9 cellular contexts compared by ENCODE assay signal in genomic region chr10:112804036-112804435, GRCh38.
A peak's percentile ranks its signal among the peaks of the same experiment; 100 is the strongest.
DNase-seq lines count a peak whose midpoint lies in the region; ATAC-seq, FAIRE-seq and TF ChIP-seq lines count a peak whose summit lies in the region.
"Had no signal": no experiment of that assay in that cellular context is flagged by ENCODE, and none has a peak within 500 bp of the region (broad histone marks: within the 10 kb centered on the region; RNA-seq: fewer than 3 reads in every experiment).

No MANE protein-coding gene starts in this region.

- H3K4me3 Mint-ChIP-seq in H9 (no peak overlapping the region), endodermal cell (no peak overlapping the region)
- H3K4me3 Mint-ChIP-seq in activated T-cell treated with anti-CD3 and anti-CD28 coated beads, Interleukin-2, amount 50 U/mL, for 4 hours: no peak overlapping the region
- no peak overlapping the region for H3K4me3 Mint-ChIP-seq in stimulated activated naive B cell treated with anti-CD40 and anti-IgM and Interleukin-4, amounts not matched to agents 10 μg/mL and 1 μg/mL and 100 μg/mL, for 72 hours
- H3K4me3 Mint-ChIP-seq: naive B cell had no signal

- no peak overlapping the region for H2BK5ac ChIP-seq in H9 (ENCODE audit: insufficient read length, low read length)

- H3K4me1 ChIP-seq in H9 (ENCODE audit: insufficient read depth, low read length) (peaks cover 8% of the 10 kb centered on the region; the same call in 1 of the 2 replicates), endodermal cell (ENCODE audit: control insufficient read depth, insufficient read depth, low read length) (no peaks in the 10 kb centered on the region), pancreas (peaks cover 0 to 18% (median 0%) of the 10 kb centered on the region in 3 donors)

- no peak for TF ChIP-seq CTCF in H9 (conservative IDR thresholded peaks at IDR 0.05)
- TF ChIP-seq CTCF in endodermal cell (conservative IDR thresholded peaks at IDR 0.05): no peak
- TF ChIP-seq CTCF in pancreas (IDR thresholded peaks at IDR 0.05): no peak

- no peaks in the 10 kb centered on the region for H3K79me2 ChIP-seq in H9 (ENCODE audit: insufficient read depth, low read length)

- ATAC-seq in pancreas: peak; percentile 80 to 91 (median 90)
- no peak for ATAC-seq in activated T-cell treated with anti-CD3 and anti-CD28 coated beads, Interleukin-2, amount 50 U/mL, for 4 hours
- no peak for ATAC-seq in stimulated activated naive B cell treated with anti-CD40 and anti-IgM and Interleukin-4, amounts not matched to agents 10 μg/mL and 1 μg/mL and 100 μg/mL, for 72 hours (replicated peaks)

- no peaks in the 10 kb centered on the region for H3K79me1 ChIP-seq in H9 (ENCODE audit: insufficient read depth, low read depth, low read length, poor library complexity, severe bottlenecking)

- no peak overlapping the region for H2AFZ ChIP-seq in H9 (ENCODE audit: low read length)

- no peak overlapping the region for H2AK5ac ChIP-seq in H9 (ENCODE audit: insufficient read length, low read length)

- no peak overlapping the region for H2BK20ac ChIP-seq in H9 (ENCODE audit: low read depth, low read length, poor library complexity, severe bottlenecking)

- H3K9me3 ChIP-seq in H9 (ENCODE audit: control insufficient read depth, low read depth, low read length): no peaks in the 10 kb centered on the region
- no peaks in the 10 kb centered on the region for H3K9me3 ChIP-seq in endodermal cell (ENCODE audit: control insufficient read depth, low read length)
- no peaks in the 10 kb centered on the region for H3K9me3 ChIP-seq in pancreas

- intact Hi-C loops in pancreas (cut with DNase I): no loop called here

- H2BK12ac ChIP-seq in H9 (ENCODE audit: insufficient read length, low read depth, low read length): no peak overlapping the region

- H3K9ac ChIP-seq in H9 (ENCODE audit: extremely low read depth, insufficient read length, low read length) (no peak overlapping the region), endodermal cell (ENCODE audit: extremely low read depth, low read length, poor library complexity, severe bottlenecking) (no peak overlapping the region)

- H3K4me2 ChIP-seq in H9 (ENCODE audit: insufficient read depth, insufficient read length, low read length): no peak overlapping the region

- H3K9me3 Mint-ChIP-seq in H9 (peaks cover 0 to 4% of the 10 kb centered on the region in 2 experiments; a peak in 1 of 5 replicates), endodermal cell (no peaks in the 10 kb centered on the region)
- no peaks in the 10 kb centered on the region for H3K9me3 Mint-ChIP-seq in activated T-cell treated with anti-CD3 and anti-CD28 coated beads, Interleukin-2, amount 50 U/mL, for 4 hours
- H3K9me3 Mint-ChIP-seq in stimulated activated naive B cell treated with anti-CD40 and anti-IgM and Interleukin-4, amounts not matched to agents 10 μg/mL and 1 μg/mL and 100 μg/mL, for 72 hours: no peaks in the 10 kb centered on the region

- H4K8ac ChIP-seq in H9 (replicated peaks; ENCODE audit: insufficient read length, low read depth, low read length): no peak overlapping the region

- H3K36me3 Mint-ChIP-seq in H9 (ENCODE audit: insufficient read depth in 1 of 3, low read depth in 3 of 3): peaks cover 6 to 8% (median 8%) of the 10 kb centered on the region in 3 experiments; a peak in 6 of 7 replicates
- peaks cover 6% of the 10 kb centered on the region for H3K36me3 Mint-ChIP-seq in endodermal cell (ENCODE audit: low read depth)
- peaks cover 4% of the 10 kb centered on the region for H3K36me3 Mint-ChIP-seq in activated T-cell treated with anti-CD3 and anti-CD28 coated beads, Interleukin-2, amount 50 U/mL, for 4 hours (ENCODE audit: insufficient read depth)
- H3K36me3 Mint-ChIP-seq in stimulated activated naive B cell treated with anti-CD40 and anti-IgM and Interleukin-4, amounts not matched to agents 10 μg/mL and 1 μg/mL and 100 μg/mL, for 72 hours: peaks cover 15 to 28% of the 10 kb centered on the region in 2 donors

- H4K20me1 ChIP-seq in H9 (ENCODE audit: control insufficient read depth, insufficient read depth, insufficient read length): no peaks in the 10 kb centered on the region

- H4K91ac ChIP-seq in H9 (ENCODE audit: insufficient read length, low read depth, low read length): no peak overlapping the region

- H3K36me3 ChIP-seq in endodermal cell (ENCODE audit: control insufficient read depth, insufficient read depth, low read length) (no peaks in the 10 kb centered on the region), pancreas (no peaks in the 10 kb centered on the region)

- no peak overlapping the region for H3T11ph ChIP-seq in H9 (ENCODE audit: low read length)

- H3K27ac ChIP-seq in H9 (ENCODE audit: insufficient read length, low read depth, low read length) (no peak overlapping the region), endodermal cell (ENCODE audit: low read depth, low read length) (no peak overlapping the region), pancreas (peak overlapping the region; percentile 56 to 80 (median 68))

- H3K18ac ChIP-seq in H9 (ENCODE audit: insufficient read length, low read depth, low read length): peak overlapping the region; percentile 3

- FAIRE-seq in pancreas (lab: Jason Lieb, UNC): no peak
- FAIRE-seq: RCC 7860 had no signal

- no peaks in the 10 kb centered on the region for H3K23me2 ChIP-seq in H9 (ENCODE audit: insufficient read length, low read depth, low read length, poor library complexity, severe bottlenecking)

- H3K4me1 Mint-ChIP-seq in H9 (peaks cover 34 to 36% of the 10 kb centered on the region in 2 experiments), endodermal cell (peaks cover 29% of the 10 kb centered on the region)
- H3K4me1 Mint-ChIP-seq in activated T-cell treated with anti-CD3 and anti-CD28 coated beads, Interleukin-2, amount 50 U/mL, for 4 hours (ENCODE audit: low read depth): no peaks in the 10 kb centered on the region
- H3K4me1 Mint-ChIP-seq in stimulated activated naive B cell treated with anti-CD40 and anti-IgM and Interleukin-4, amounts not matched to agents 10 μg/mL and 1 μg/mL and 100 μg/mL, for 72 hours: no peaks in the 10 kb centered on the region
- H3K4me1 Mint-ChIP-seq: naive B cell had no signal

- H2BK120ac ChIP-seq in H9 (ENCODE audit: low read depth, low read length, poor library complexity, severe bottlenecking): no peak overlapping the region

- H3K27me3 Mint-ChIP-seq in H9 (ENCODE audit: low read depth) (peaks cover 5% of the 10 kb centered on the region), endodermal cell (ENCODE audit: insufficient read depth) (no peaks in the 10 kb centered on the region)
- H3K27me3 Mint-ChIP-seq in activated T-cell treated with anti-CD3 and anti-CD28 coated beads, Interleukin-2, amount 50 U/mL, for 4 hours (ENCODE audit: low read depth): no peaks in the 10 kb centered on the region
- no peaks in the 10 kb centered on the region for H3K27me3 Mint-ChIP-seq in stimulated activated naive B cell treated with anti-CD40 and anti-IgM and Interleukin-4, amounts not matched to agents 10 μg/mL and 1 μg/mL and 100 μg/mL, for 72 hours
- H3K27me3 Mint-ChIP-seq: naive B cell had no signal

- DNase-seq in H9 (peak; percentile 39), NCI-H2227 (lab: John Stamatoyannopoulos, UW; ENCODE audit: unreplicated experiment) (peak; percentile 4), endodermal cell (peak; percentile 77), pancreas (peak in 4 of 6 donors; percentile 61 to 72 (median 70))
- DNase-seq in stimulated activated CD4-positive, alpha-beta T cell treated with anti-CD3 and anti-CD28 coated beads, Interleukin-4, amount 100 ng/mL, for 4 hours: no peak
- no peak for DNase-seq in activated T-cell treated with anti-CD3 and anti-CD28 coated beads, Interleukin-2, amount 50 U/mL, for 4 hours
- no peak for DNase-seq in stimulated activated naive B cell treated with anti-CD40 and anti-IgM and Interleukin-4, amounts not matched to agents 10 μg/mL and 1 μg/mL and 100 μg/mL, for 72 hours
- DNase-seq: naive B cell had no signal

- H3K27ac Mint-ChIP-seq in H9 (peak overlapping the region in 2 of 3 experiments; percentile 79 to 85; a peak in 3 of 7 replicates), endodermal cell (no peak overlapping the region)
- no peak overlapping the region for H3K27ac Mint-ChIP-seq in stimulated activated naive B cell treated with anti-CD40 and anti-IgM and Interleukin-4, amounts not matched to agents 10 μg/mL and 1 μg/mL and 100 μg/mL, for 72 hours

- no peak overlapping the region for H3K23ac ChIP-seq in H9 (ENCODE audit: insufficient read length, low read depth, low read length)

- H3K4me3 ChIP-seq in endodermal cell (ENCODE audit: low read length): no peak overlapping the region
- H3K4me3 ChIP-seq in pancreas: no peak overlapping the region

- H3K27me3 ChIP-seq in H9 (ENCODE audit: insufficient read depth, low read length): no peaks in the 10 kb centered on the region
- H3K27me3 ChIP-seq in endodermal cell (ENCODE audit: control insufficient read depth, insufficient read depth, low read length, poor library complexity, severe bottlenecking): no peaks in the 10 kb centered on the region
- no peaks in the 10 kb centered on the region for H3K27me3 ChIP-seq in pancreas

- WGBS in H9 (ENCODE audit: extremely low coverage, insufficient read length, low lambda C conversion rate): no CpG with 5 or more reads among the region's 3 CpGs
- WGBS in endodermal cell (ENCODE audit: insufficient coverage in 1 of 2, insufficient read length in 1 of 2), 2 experiments: 90 to 100% methylated on average over 2 to 3 of the region's 3 CpGs
- WGBS in pancreas, 2 donors: 13 to 20% methylated on average over 3 of the region's 3 CpGs

- H3K14ac ChIP-seq in H9 (ENCODE audit: insufficient read depth, low read length): no peak overlapping the region

- no peak overlapping the region for H2BK15ac ChIP-seq in H9 (ENCODE audit: low read depth, low read length)

- H3K56ac ChIP-seq in H9 (ENCODE audit: insufficient read length, low read depth, low read length): no peak overlapping the region

- no peak overlapping the region for H4K5ac ChIP-seq in H9 (ENCODE audit: insufficient read length, low read depth, low read length)

- no peak overlapping the region for H3K4ac ChIP-seq in H9 (ENCODE audit: low read depth, low read length)

Comparison
In these comparisons a context has a peak if more than half of its experiments do, and no peak if none do; other contexts are left out.
1. DNase-seq: peak in H9 (single experiment), NCI-H2227 (single experiment), endodermal cell (single experiment) and pancreas (4 of 6); none in stimulated activated CD4-positive, alpha-beta T cell treated with anti-CD3 and anti-CD28 coated beads, Interleukin-4, amount 100 ng/mL, for 4 hours (0 of 2), activated T-cell treated with anti-CD3 and anti-CD28 coated beads, Interleukin-2, amount 50 U/mL, for 4 hours (single experiment) and stimulated activated naive B cell treated with anti-CD40 and anti-IgM and Interleukin-4, amounts not matched to agents 10 μg/mL and 1 μg/mL and 100 μg/mL, for 72 hours (single experiment).
2. H3K27ac ChIP-seq: peak in pancreas (4 of 4); none in H9 (single experiment) and endodermal cell (single experiment).
3. H3K27ac Mint-ChIP-seq: peak in H9 (2 of 3); none in endodermal cell (single experiment) and stimulated activated naive B cell treated with anti-CD40 and anti-IgM and Interleukin-4, amounts not matched to agents 10 μg/mL and 1 μg/mL and 100 μg/mL, for 72 hours (single experiment).
4. ATAC-seq: peak in pancreas (4 of 4); none in activated T-cell treated with anti-CD3 and anti-CD28 coated beads, Interleukin-2, amount 50 U/mL, for 4 hours (0 of 2) and stimulated activated naive B cell treated with anti-CD40 and anti-IgM and Interleukin-4, amounts not matched to agents 10 μg/mL and 1 μg/mL and 100 μg/mL, for 72 hours (0 of 2).